In genomic region chr10:73816917-73817729, GRCh38 we compare ENCODE assay signal across 13 cellular contexts. TPM values are rescaled to one million over a fixed set of nuclear protein-coding genes. Genes with fewer than 3 reads are reported as not detected.
DNase-seq lines count a peak whose midpoint lies in the region; ATAC-seq and TF ChIP-seq lines count a peak whose summit lies in the region.
"Had no signal": no experiment of that assay in that cellular context is flagged by ENCODE, and none has a peak within 500 bp of the region (broad histone marks: within the 10 kb centered on the region; RNA-seq: fewer than 3 reads in every experiment).

No MANE protein-coding gene starts in this region.

- POLR2A ChIA-PET in CD4-positive, alpha-beta memory T cell (lab: Charles Lee; ENCODE audit: partially characterized antibody): no interaction called here
- POLR2A ChIA-PET in HEK293T (lab: Yijun Ruan, JAX): no interaction called here

- peaks cover 43% of the 10 kb centered on the region for H3K36me3 ChIP-seq in CD4-positive, alpha-beta memory T cell (ENCODE audit: insufficient read depth, low read length)
- H3K36me3 ChIP-seq in RWPE2 (ENCODE audit: low read depth): peaks cover 17% of the 10 kb centered on the region
- H3K36me3 ChIP-seq in prostate gland: no peaks in the 10 kb centered on the region
- H3K36me3 ChIP-seq: neural progenitor cell had no signal

- intact Hi-C loops in CD4-positive, alpha-beta memory T cell (cut with micrococcal nuclease): no loop called here
- intact Hi-C loops in prostate gland (cut with DNase I): no loop called here

- TF ChIP-seq POLR2A in prostate gland (IDR thresholded peaks at IDR 0.05): no peak

- DNase-seq in CD4-positive, alpha-beta memory T cell: no peak
- DNase-seq in RWPE2 (ENCODE audit: low spot score) (no peak), fibroblast of pulmonary artery (ENCODE audit: low read depth) (peak; percentile 29), prostate gland (ENCODE audit: low spot score) (no peak), HEK293T (ENCODE audit: extremely low spot score) (no peak), LoVo (ENCODE audit: low spot score) (no peak), NCI-H1436 treated with DMSO at 0.1 percent for 48 hours (lab: John Stamatoyannopoulos, UW) (no peak)
- DNase-seq: CD4-positive, CD25-positive, alpha-beta regulatory T cell; immature natural killer cell; NCI-H1048; NCI-H524 treated with DMSO at 0.1 percent for 48 hours had no signal

- peaks cover 0 to 8% (median 0%) of the 10 kb centered on the region in 8 donors for H3K9me3 Mint-ChIP-seq in CD4-positive, alpha-beta memory T cell
- H3K9me3 Mint-ChIP-seq: CD4-positive, CD25-positive, alpha-beta regulatory T cell; immature natural killer cell; neural progenitor cell had no signal

- WGBS in prostate gland: 81% methylated on average over 10 of the region's 10 CpGs

- H3K9me3 ChIP-seq in CD4-positive, alpha-beta memory T cell (ENCODE audit: control insufficient read depth in 1 of 2, low read length in 2 of 2): no peaks in the 10 kb centered on the region
- H3K9me3 ChIP-seq in RWPE2 (ENCODE audit: severe bottlenecking) (no peaks in the 10 kb centered on the region), prostate gland (no peaks in the 10 kb centered on the region)

- no peak overlapping the region for H3K4me3 Mint-ChIP-seq in CD4-positive, alpha-beta memory T cell
- H3K4me3 Mint-ChIP-seq: immature natural killer cell, neural progenitor cell had no signal

- no peak overlapping the region for H3K27ac ChIP-seq in CD4-positive, alpha-beta memory T cell (ENCODE audit: low read depth, low read length)
- H3K27ac ChIP-seq in RWPE2 (ENCODE audit: poor library complexity, severe bottlenecking) (peak overlapping the region; percentile 84), prostate gland (peak overlapping the region; percentile 15 to 19)
- H3K27ac ChIP-seq: neural progenitor cell had no signal

- no peaks in the 10 kb centered on the region for H3K27me3 ChIP-seq in CD4-positive, alpha-beta memory T cell (ENCODE audit: insufficient read depth, low read length)
- H3K27me3 ChIP-seq in RWPE2 (ENCODE audit: insufficient read depth, poor library complexity, severe bottlenecking) (no peaks in the 10 kb centered on the region), prostate gland (replicated peaks; ENCODE audit: insufficient read depth) (no peaks in the 10 kb centered on the region)
- H3K27me3 ChIP-seq: neural progenitor cell had no signal

- peaks cover 0 to 4% (median 4%) of the 10 kb centered on the region in 4 donors for H3K4me1 Mint-ChIP-seq in CD4-positive, alpha-beta memory T cell

- CTCF ChIA-PET in CD4-positive, alpha-beta memory T cell (lab: Charles Lee; ENCODE audit: partially characterized antibody): interaction anchor here (1.4 to 2.1 kb wide), 2 partner anchors 9 to 18 kb away, joined by 3 to 4 read pairs; no protein-coding TSS in a partner anchor
- CTCF ChIA-PET in HEK293T (lab: Yijun Ruan, JAX): no interaction called here

- no peak for TF ChIP-seq CTCF in RWPE2 (IDR thresholded peaks at IDR 0.05; ENCODE audit: poor library complexity, severe bottlenecking)
- no peak for TF ChIP-seq CTCF in fibroblast of pulmonary artery (IDR thresholded peaks at IDR 0.05; ENCODE audit: low read length, missing control alignments)
- no peak for TF ChIP-seq CTCF in prostate gland (IDR thresholded peaks at IDR 0.05)

- H3K4me3 ChIP-seq in CD4-positive, alpha-beta memory T cell (ENCODE audit: low read length in 2 of 2): no peak overlapping the region
- H3K4me3 ChIP-seq in RWPE2 (ENCODE audit: severe bottlenecking) (no peak overlapping the region), fibroblast of pulmonary artery (replicated peaks; ENCODE audit: low read depth, low read length) (no peak overlapping the region), prostate gland (no peak overlapping the region)
- H3K4me3 ChIP-seq: neural progenitor cell had no signal

- peaks cover 4% of the 10 kb centered on the region for H3K4me1 ChIP-seq in CD4-positive, alpha-beta memory T cell (ENCODE audit: insufficient read depth, low read length)
- H3K4me1 ChIP-seq in RWPE2 (ENCODE audit: insufficient read depth, poor library complexity, severe bottlenecking) (peaks cover 27% of the 10 kb centered on the region), prostate gland (replicated peaks) (peaks cover 9% of the 10 kb centered on the region)

- ATAC-seq in RWPE2 (ENCODE audit: low read depth) (no peak), GM21447 (IDR thresholded peaks at IDR 0.05; ENCODE audit: unreplicated experiment) (no peak)

- peak overlapping the region in 4 of 7 donors; percentile 20 to 68 (median 59) for H3K27ac Mint-ChIP-seq in CD4-positive, alpha-beta memory T cell

- no peaks in the 10 kb centered on the region for H3K27me3 Mint-ChIP-seq in CD4-positive, alpha-beta memory T cell
- H3K27me3 Mint-ChIP-seq: CD4-positive, CD25-positive, alpha-beta regulatory T cell had no signal

- H3K36me3 Mint-ChIP-seq in CD4-positive, alpha-beta memory T cell: peaks cover 55 to 68% of the 10 kb centered on the region in 2 donors

TF ChIP-seq in HEK293T, 16 proteins besides CTCF, POLR2A, EP300 and RAD21:
- TF ChIP-seq PKNOX1 (IDR thresholded peaks at IDR 0.05): no peak
- TF ChIP-seq LEF1 (IDR thresholded peaks at IDR 0.05; ENCODE audit: borderline replicate concordance): no peak
- TF ChIP-seq CTBP1 (IDR thresholded peaks at IDR 0.05; ENCODE audit: borderline replicate concordance): no peak
- TF ChIP-seq L3MBTL2 (conservative IDR thresholded peaks at IDR 0.05): no peak
- TF ChIP-seq FOXK2 (IDR thresholded peaks at IDR 0.05): no peak
- TF ChIP-seq ELF4 (IDR thresholded peaks at IDR 0.05): no peak
- TF ChIP-seq TARDBP (IDR thresholded peaks at IDR 0.05): no peak
- TF ChIP-seq ARNT (IDR thresholded peaks at IDR 0.05): no peak
TF ChIP-seq in HEK293T: peak in this region for 0.

RNA-seq across cellular contexts. Expression of gene NDST2, which starts 5.7 kb away (rescaled TPM):
- total RNA-seq in CD4-positive, alpha-beta memory T cell: 10 to 100 TPM; 84.8 to 87.7 TPM
- 10 to 100 TPM; 14.4 to 33.7 TPM for polyA plus RNA-seq in CD4-positive, alpha-beta memory T cell
- 10 to 100 TPM; 39.7 to 57.4 TPM for total RNA-seq in prostate gland

RNA-seq across cellular contexts. Expression of gene ZSWIM8, which starts 31.7 kb away (rescaled TPM):
- 100 to 1,000 TPM in 1 of 2 experiments, 10 to 100 TPM in 1; 93.3 to 100 TPM for total RNA-seq in CD4-positive, alpha-beta memory T cell
- polyA plus RNA-seq in CD4-positive, alpha-beta memory T cell: 10 to 100 TPM in 1 of 2 donors, 1 to 10 TPM in 1; 4.5 to 24.6 TPM
- total RNA-seq in prostate gland: 100 to 1,000 TPM in 1 of 2 donors, 10 to 100 TPM in 1; 80.6 to 246 TPM

RNA-seq across cellular contexts. Expression of gene CHCHD1, which starts 35.3 kb away (rescaled TPM):
- 10 to 100 TPM; 21.8 to 24.0 TPM for total RNA-seq in CD4-positive, alpha-beta memory T cell
- 10 to 100 TPM; 33.1 to 56.0 TPM for polyA plus RNA-seq in CD4-positive, alpha-beta memory T cell
- 10 to 100 TPM; 33.2 to 55.6 TPM for total RNA-seq in prostate gland

RNA-seq across cellular contexts. Expression of gene CAMK2G, which starts 57.2 kb away (rescaled TPM):
- 10 to 100 TPM; 64.3 to 70.4 TPM for total RNA-seq in CD4-positive, alpha-beta memory T cell
- polyA plus RNA-seq in CD4-positive, alpha-beta memory T cell: 1 to 10 TPM; 3.8 to 7.8 TPM
- 10 to 100 TPM; 41.9 to 47.8 TPM for total RNA-seq in prostate gland
